ENCODE assay signal across 1 cellular context in the genomic region with DNA sequence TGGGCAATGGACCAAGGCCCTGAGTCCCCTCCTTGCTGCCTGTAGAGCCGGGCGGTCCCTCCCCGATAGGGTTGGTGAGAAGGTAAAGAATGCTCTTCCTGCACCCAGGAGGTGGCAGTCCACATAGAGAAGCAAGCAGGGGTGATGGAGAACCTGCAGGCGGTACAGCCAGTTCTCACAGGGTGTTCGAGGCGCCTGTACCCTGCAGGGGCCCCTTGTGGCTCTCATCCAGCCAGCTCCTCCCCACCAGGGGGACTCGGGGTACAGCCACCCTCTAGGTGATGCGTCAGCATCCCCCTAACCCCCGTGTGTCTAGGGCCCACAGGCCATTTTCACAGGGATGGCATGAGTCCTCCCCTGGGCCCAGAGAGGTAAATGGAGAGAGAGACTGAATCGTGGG.
TF ChIP-seq lines count a peak whose summit lies in the region.

No MANE protein-coding gene starts in this region.

TF ChIP-seq in WTC11, 78 proteins besides CTCF, POLR2A, EP300 and RAD21 (continued from another document):
- TF ChIP-seq, protein P1, sequence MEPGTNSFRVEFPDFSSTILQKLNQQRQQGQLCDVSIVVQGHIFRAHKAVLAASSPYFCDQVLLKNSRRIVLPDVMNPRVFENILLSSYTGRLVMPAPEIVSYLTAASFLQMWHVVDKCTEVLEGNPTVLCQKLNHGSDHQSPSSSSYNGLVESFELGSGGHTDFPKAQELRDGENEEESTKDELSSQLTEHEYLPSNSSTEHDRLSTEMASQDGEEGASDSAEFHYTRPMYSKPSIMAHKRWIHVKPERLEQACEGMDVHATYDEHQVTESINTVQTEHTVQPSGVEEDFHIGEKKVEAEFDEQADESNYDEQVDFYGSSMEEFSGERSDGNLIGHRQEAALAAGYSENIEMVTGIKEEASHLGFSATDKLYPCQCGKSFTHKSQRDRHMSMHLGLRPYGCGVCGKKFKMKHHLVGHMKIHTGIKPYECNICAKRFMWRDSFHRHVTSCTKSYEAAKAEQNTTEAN (CRISPR knock-in tag; IDR thresholded peaks at IDR 0.05), result no peak
- TF ChIP-seq CBFB (CRISPR knock-in tag; IDR thresholded peaks at IDR 0.05; ENCODE audit: low read depth) (no peak), ESRRA (CRISPR knock-in tag; IDR thresholded peaks at IDR 0.05; ENCODE audit: borderline replicate concordance) (no peak), CREM (CRISPR knock-in tag; IDR thresholded peaks at IDR 0.05) (no peak), TCF7 (CRISPR knock-in tag; IDR thresholded peaks at IDR 0.05; ENCODE audit: low read depth) (no peak), NR3C1 (CRISPR knock-in tag; conservative IDR thresholded peaks at IDR 0.05; ENCODE audit: low read depth) (no peak), ATF1 (CRISPR knock-in tag; IDR thresholded peaks at IDR 0.05) (no peak), PRRX2 (CRISPR knock-in tag; IDR thresholded peaks at IDR 0.05) (no peak)
